ENCODE assay signal across 5 cellular contexts in genomic region chr1:211460246-211460645, GRCh38. TPM values are rescaled to one million over a fixed set of nuclear protein-coding genes. Genes with fewer than 3 reads are reported as not detected.
"Had no signal": no experiment of that assay in that cellular context is flagged by ENCODE, and none has a peak within 500 bp of the region (broad histone marks: within the 10 kb centered on the region; RNA-seq: fewer than 3 reads in every experiment).

No MANE protein-coding gene starts in this region.

RNA-seq across cellular contexts. Expression of gene RD3, which starts 31.7 kb away (rescaled TPM):
- total RNA-seq: suprapubic skin, temporal lobe, thyroid gland, transverse colon, urinary bladder had no signal
